14 cellular contexts compared by ENCODE assay signal in the genomic region with DNA sequence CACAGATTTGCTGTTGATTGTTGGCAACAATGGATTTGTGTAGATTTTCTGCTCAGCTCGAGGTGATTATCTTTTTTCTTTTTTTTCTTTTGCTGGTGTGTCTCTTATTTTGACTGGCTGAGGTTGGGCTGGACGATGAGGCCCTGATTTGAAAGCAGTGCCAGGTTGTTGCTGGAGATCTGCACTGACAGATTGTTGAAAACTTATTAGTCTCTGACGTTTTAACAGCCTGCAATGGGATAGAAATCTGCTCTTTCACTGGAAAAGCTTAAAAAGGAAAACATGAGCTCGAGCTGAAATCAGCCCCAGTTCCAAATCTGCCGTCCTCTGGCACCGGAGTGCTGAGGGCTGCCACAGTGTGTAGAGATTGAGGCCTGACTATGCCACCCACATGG.
DNase-seq lines count a peak whose midpoint lies in the region; FAIRE-seq and TF ChIP-seq lines count a peak whose summit lies in the region.
"Had no signal": no experiment of that assay in that cellular context is flagged by ENCODE, and none has a peak within 500 bp of the region (broad histone marks: within the 10 kb centered on the region; RNA-seq: fewer than 3 reads in every experiment).

No MANE protein-coding gene starts in this region.

- DNase-seq in G401 (ENCODE audit: low spot score) (peak; percentile 75), cerebellum (ENCODE audit: low spot score) (peak; percentile 36), right atrium auricular region (ENCODE audit: low spot score) (no peak), skeletal muscle cell (ENCODE audit: low read depth) (peak; percentile 26), NCI-H526 treated with DMSO at 0.1 percent for 48 hours (lab: John Stamatoyannopoulos, UW) (no peak), T-helper 1 cell (no peak), NCI-H69 (lab: John Stamatoyannopoulos, UW) (no peak), HTR-8/SVneo (ENCODE audit: insufficient read length, low spot score) (no peak)
- DNase-seq: activated CD4-positive, alpha-beta T cell treated with anti-CD3 and anti-CD28 coated beads for 1 hour; activated naive CD8-positive, alpha-beta T cell treated with anti-CD3 and anti-CD28 coated beads for 36 hours; activated T-cell treated with anti-CD3 and anti-CD28 coated beads for 4 hours; NCI-H1092; NCI-H345; stimulated activated naive CD4-positive, alpha-beta T cell treated with Interleukin-2 at 50 U/mL for 16 hours had no signal

- H3K4me1 ChIP-seq in right atrium auricular region: peaks cover 0 to 6% of the 10 kb centered on the region in 2 donors

- H3K27ac ChIP-seq in right atrium auricular region: peak overlapping the region; percentile 64 to 73

- H3K36me3 ChIP-seq in right atrium auricular region: no peaks in the 10 kb centered on the region

- no peaks in the 10 kb centered on the region for H3K27me3 ChIP-seq in right atrium auricular region

- no peak for TF ChIP-seq CTCF in right atrium auricular region (IDR thresholded peaks at IDR 0.05)

- no peaks in the 10 kb centered on the region for H3K9me3 ChIP-seq in right atrium auricular region

- in situ Hi-C loops in G401 (cut with HindIII; ENCODE audit: low sequenced_read_pairs): no loop called here

- no peak for FAIRE-seq in HTR-8/SVneo (lab: Jason Lieb, UNC)

- H3K4me3 ChIP-seq in right atrium auricular region: peak overlapping the region in 1 of 2 donors; percentile 8
- H3K4me3 ChIP-seq in skeletal muscle cell (ENCODE audit: low read depth, low read length): no peak overlapping the region

Comparison
In these comparisons a context has a peak if more than half of its experiments do, and no peak if none do; other contexts are left out.
1. DNase-seq: peak in G401 (single experiment), cerebellum (single experiment) and skeletal muscle cell (single experiment); none in right atrium auricular region (single experiment), NCI-H526 treated with DMSO at 0.1 percent for 48 hours (single experiment), T-helper 1 cell (0 of 5), NCI-H69 (single experiment) and HTR-8/SVneo (single experiment).